8 cellular contexts compared by ENCODE assay signal in the genomic region with DNA sequence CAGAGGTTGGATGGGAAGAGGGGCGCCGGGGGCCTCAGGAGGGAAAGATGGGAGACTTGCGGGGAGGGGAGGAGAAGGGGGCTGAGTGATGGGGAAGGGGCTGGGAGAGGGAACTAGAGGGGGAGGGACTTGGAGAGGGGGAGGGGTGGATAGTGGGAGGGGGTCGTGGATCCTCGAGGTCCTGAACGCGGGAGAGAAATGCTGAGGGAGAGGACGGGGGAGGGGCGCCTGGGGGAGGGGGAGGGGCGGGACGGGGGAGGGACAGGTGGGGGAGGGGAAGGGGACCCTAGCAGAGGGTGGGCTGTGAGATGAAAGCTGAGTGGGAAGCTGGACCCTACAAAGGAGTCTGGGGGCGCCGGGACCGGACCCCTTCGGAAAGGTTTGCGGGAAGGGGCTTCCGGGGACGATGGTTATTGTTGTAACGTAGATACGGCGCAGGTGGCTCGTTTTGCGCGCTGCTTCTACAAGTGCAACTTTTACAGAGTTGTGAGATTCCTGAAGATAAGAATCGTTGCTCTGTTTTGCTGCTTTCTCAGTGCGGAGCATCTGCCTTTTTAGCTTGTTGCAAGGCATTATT. TPM values are rescaled to one million over a fixed set of nuclear protein-coding genes. Genes with fewer than 3 reads are reported as not detected.
DNase-seq lines count a peak whose midpoint lies in the region; ATAC-seq and TF ChIP-seq lines count a peak whose summit lies in the region.

No MANE protein-coding gene starts in this region.

- H3K27ac ChIP-seq in HUES6 (ENCODE audit: low read depth, low read length), result no peak overlapping the region
- H3K27ac ChIP-seq in hepatocyte, result peak overlapping the region; percentile 68

- H3K9me3 ChIP-seq in HUES6 (ENCODE audit: control insufficient read depth, insufficient read depth, low read depth, low read length), result no peaks in the 10 kb centered on the region
- H3K9me3 ChIP-seq in hepatocyte (ENCODE audit: low read depth), result no peaks in the 10 kb centered on the region

- peak overlapping the region; percentile 81 for H3K27ac Mint-ChIP-seq in activated T-helper 2 cell treated with anti-CD3 and anti-CD28 coated beads, Interferon-gamma antibody, Interleukin-2, Interleukin-4, amounts not matched to agents 10 μg/mL and 5 μg/mL and 100 μg/mL, durations not matched to agents 14 hours and 24 hours and 36 hours

- no peaks in the 10 kb centered on the region for H3K36me3 Mint-ChIP-seq in activated T-helper 2 cell treated with anti-CD3 and anti-CD28 coated beads, Interferon-gamma antibody, Interleukin-2, Interleukin-4, amounts not matched to agents 10 μg/mL and 5 μg/mL and 100 μg/mL, durations not matched to agents 14 hours and 24 hours and 36 hours (ENCODE audit: low read depth)

- 1% methylated on average over 15 of the region's 26 CpGs for WGBS in hepatocyte (ENCODE audit: low lambda C conversion rate, missing lambda C conversion rate)

- no peak for TF ChIP-seq CTCF in AG09309 (IDR thresholded peaks at IDR 0.05; ENCODE audit: control insufficient read depth, insufficient read depth, low read depth, low read length, missing control alignments)
- TF ChIP-seq CTCF in hepatocyte (IDR thresholded peaks at IDR 0.05; ENCODE audit: poor library complexity), result no peak

- H3K4me3 ChIP-seq in AG09309 (ENCODE audit: control insufficient read depth, low read depth, low read length) (peak overlapping the region; percentile 74), HUES6 (ENCODE audit: low read depth, low read length) (peak overlapping the region; percentile 61), hepatocyte (peak overlapping the region; percentile 46)

- H3K27me3 Mint-ChIP-seq in activated T-helper 2 cell treated with anti-CD3 and anti-CD28 coated beads, Interferon-gamma antibody, Interleukin-2, Interleukin-4, amounts not matched to agents 10 μg/mL and 5 μg/mL and 100 μg/mL, durations not matched to agents 14 hours and 24 hours and 36 hours (ENCODE audit: low read depth), result no peaks in the 10 kb centered on the region

- H3K36me3 ChIP-seq in HUES6 (ENCODE audit: control insufficient read depth, insufficient read depth, low read length) (peaks cover 4% of the 10 kb centered on the region; the same call in 1 of the 2 replicates), hepatocyte (replicated peaks; ENCODE audit: insufficient read depth, low read depth) (no peaks in the 10 kb centered on the region)

- H3K27me3 ChIP-seq in HUES6 (ENCODE audit: control insufficient read depth, insufficient read depth, low read length) (no peaks in the 10 kb centered on the region), hepatocyte (no peaks in the 10 kb centered on the region)

- DNase-seq in AG09309 (ENCODE audit: low read depth) (no peak), hepatocyte (ENCODE audit: low spot score) (peak; percentile 49), midbrain (lab: John Stamatoyannopoulos, UW) (no peak)
- DNase-seq in activated T-helper 2 cell treated with anti-CD3 and anti-CD28 coated beads, Interferon-gamma antibody, Interleukin-2, Interleukin-4, amounts not matched to agents 10 μg/mL and 5 μg/mL and 100 μg/mL, durations not matched to agents 14 hours and 24 hours and 36 hours (ENCODE audit: low spot score), result peak; percentile 27
- peak; percentile 21 for DNase-seq in stimulated activated CD4-positive, alpha-beta T cell treated with anti-CD3 and anti-CD28 coated beads, Interleukin-4, amount 100 ng/mL, for 1 hour

- intact Hi-C loops in activated T-helper 2 cell treated with anti-CD3 and anti-CD28 coated beads, Interferon-gamma antibody, Interleukin-2, Interleukin-4, amounts not matched to agents 10 μg/mL and 5 μg/mL and 100 μg/mL, durations not matched to agents 14 hours and 24 hours and 36 hours (cut with micrococcal nuclease), result loop anchor here (1.0 kb wide), 1 partner anchor 20 kb away; a partner anchor contains a TSS

- peak overlapping the region; percentile 83 for H3K4me3 Mint-ChIP-seq in activated T-helper 2 cell treated with anti-CD3 and anti-CD28 coated beads, Interferon-gamma antibody, Interleukin-2, Interleukin-4, amounts not matched to agents 10 μg/mL and 5 μg/mL and 100 μg/mL, durations not matched to agents 14 hours and 24 hours and 36 hours (ENCODE audit: low read depth)

- peaks cover 41% of the 10 kb centered on the region for H3K79me2 ChIP-seq in hepatocyte

- peaks cover 21% of the 10 kb centered on the region for H3K4me1 Mint-ChIP-seq in activated T-helper 2 cell treated with anti-CD3 and anti-CD28 coated beads, Interferon-gamma antibody, Interleukin-2, Interleukin-4, amounts not matched to agents 10 μg/mL and 5 μg/mL and 100 μg/mL, durations not matched to agents 14 hours and 24 hours and 36 hours (ENCODE audit: low read depth)

- H4K20me1 ChIP-seq in hepatocyte (ENCODE audit: insufficient read depth, poor library complexity, severe bottlenecking), result no peaks in the 10 kb centered on the region

- peak overlapping the region; percentile 89 for H3K4me2 ChIP-seq in hepatocyte

- H2AFZ ChIP-seq in hepatocyte, result peak overlapping the region; percentile 45

- H3K9me2 ChIP-seq in hepatocyte (replicated peaks; ENCODE audit: insufficient read depth), result no peaks in the 10 kb centered on the region

- peak overlapping the region; percentile 45 for H3K9ac ChIP-seq in HUES6 (ENCODE audit: low read length)

- no peaks in the 10 kb centered on the region for H3K9me3 Mint-ChIP-seq in activated T-helper 2 cell treated with anti-CD3 and anti-CD28 coated beads, Interferon-gamma antibody, Interleukin-2, Interleukin-4, amounts not matched to agents 10 μg/mL and 5 μg/mL and 100 μg/mL, durations not matched to agents 14 hours and 24 hours and 36 hours

- H3K4me1 ChIP-seq in HUES6 (ENCODE audit: control insufficient read depth, insufficient read depth, low read length) (peaks cover 25% of the 10 kb centered on the region), hepatocyte (ENCODE audit: insufficient read depth) (peaks cover 25% of the 10 kb centered on the region)

- no peak for ATAC-seq in HG02759 (IDR thresholded peaks at IDR 0.05; ENCODE audit: unreplicated experiment)
- no peak for ATAC-seq in HG03039 (IDR thresholded peaks at IDR 0.05; ENCODE audit: unreplicated experiment)

RNA-seq across cellular contexts. Expression of a gene that starts 0.4 kb away (rescaled TPM):
- total RNA-seq in activated T-helper 2 cell treated with anti-CD3 and anti-CD28 coated beads, Interferon-gamma antibody, Interleukin-2, Interleukin-4, amounts not matched to agents 10 μg/mL and 5 μg/mL and 100 μg/mL, durations not matched to agents 14 hours and 24 hours and 36 hours, result 30.3 and 35.5 TPM in 2 replicates
- 38.3 and 46.6 TPM in 2 replicates for total RNA-seq in hepatocyte
- 60.2 and 74.3 TPM in 2 replicates for polyA plus RNA-seq in hepatocyte

RNA-seq across cellular contexts. Expression of a gene that starts 20.4 kb away (rescaled TPM):
- total RNA-seq in activated T-helper 2 cell treated with anti-CD3 and anti-CD28 coated beads, Interferon-gamma antibody, Interleukin-2, Interleukin-4, amounts not matched to agents 10 μg/mL and 5 μg/mL and 100 μg/mL, durations not matched to agents 14 hours and 24 hours and 36 hours, result 35.7 and 37.8 TPM in 2 replicates
- 14.5 and 23.5 TPM in 2 replicates for total RNA-seq in hepatocyte
- 24.9 and 27.2 TPM in 2 replicates for polyA plus RNA-seq in hepatocyte

RNA-seq across cellular contexts. Expression of a gene that starts 34.3 kb away (rescaled TPM):
- total RNA-seq in activated T-helper 2 cell treated with anti-CD3 and anti-CD28 coated beads, Interferon-gamma antibody, Interleukin-2, Interleukin-4, amounts not matched to agents 10 μg/mL and 5 μg/mL and 100 μg/mL, durations not matched to agents 14 hours and 24 hours and 36 hours, result not detected in 2 replicates
- not detected in 2 replicates for total RNA-seq in hepatocyte
- not detected in 2 replicates for polyA plus RNA-seq in hepatocyte

RNA-seq across cellular contexts. Expression of a gene that starts 56.1 kb away (rescaled TPM):
- not detected in 2 replicates for total RNA-seq in activated T-helper 2 cell treated with anti-CD3 and anti-CD28 coated beads, Interferon-gamma antibody, Interleukin-2, Interleukin-4, amounts not matched to agents 10 μg/mL and 5 μg/mL and 100 μg/mL, durations not matched to agents 14 hours and 24 hours and 36 hours
- not detected in 2 replicates for total RNA-seq in hepatocyte
- not detected in 2 replicates for polyA plus RNA-seq in hepatocyte

Comparison
In these comparisons a context has a peak if more than half of its experiments do, and no peak if none do; other contexts are left out.
1. DNase-seq: peak in activated T-helper 2 cell treated with anti-CD3 and anti-CD28 coated beads, Interferon-gamma antibody, Interleukin-2, Interleukin-4, amounts not matched to agents 10 μg/mL and 5 μg/mL and 100 μg/mL, durations not matched to agents 14 hours and 24 hours and 36 hours (single experiment), hepatocyte (single experiment) and stimulated activated CD4-positive, alpha-beta T cell treated with anti-CD3 and anti-CD28 coated beads, Interleukin-4, amount 100 ng/mL, for 1 hour (single experiment); none in AG09309 (single experiment) and midbrain (single experiment).
2. Peak in every context shown above with its lines, with median percentiles within 50 percentile points of each other: H3K4me3 ChIP-seq.